Comparison of ENCODE assay signal across 1 cellular context in the genomic region with DNA sequence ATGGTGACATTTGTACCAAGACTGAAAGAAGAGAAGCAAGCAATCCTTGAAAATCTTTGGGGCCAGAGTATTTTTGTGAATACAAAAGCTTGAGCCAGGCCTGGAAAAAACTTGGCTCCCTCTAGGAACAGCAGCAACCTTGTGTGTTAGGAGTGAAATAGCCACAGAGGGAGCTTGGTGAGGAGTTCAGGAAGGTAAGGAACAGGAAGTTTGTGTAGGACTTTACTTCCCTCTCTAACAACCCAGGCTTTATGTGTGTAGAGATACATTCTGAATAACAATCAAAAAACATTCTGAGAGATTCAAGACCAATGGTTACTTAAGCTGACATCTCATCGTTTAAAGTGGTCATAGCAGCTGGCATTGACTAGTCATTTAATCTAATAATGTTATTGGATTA.
TF ChIP-seq lines count a peak whose summit lies in the region.

No MANE protein-coding gene starts in this region.

TF ChIP-seq in H1, 55 proteins besides CTCF, POLR2A, EP300 and RAD21 (continued from another document):
- TF ChIP-seq MAX (IDR thresholded peaks at IDR 0.05) (no peak), SIX5 (IDR thresholded peaks at IDR 0.05; ENCODE audit: low read depth, low read length) (no peak), JUND (IDR thresholded peaks at IDR 0.05; ENCODE audit: low read length) (no peak), FOSL1 (IDR thresholded peaks at IDR 0.05; ENCODE audit: insufficient read depth, low read depth, low read length) (no peak), CREB1 (IDR thresholded peaks at IDR 0.05) (no peak)
